Comparison of ENCODE assay signal across 9 cellular contexts in genomic region chr17:58960068-58960467, GRCh38.
A peak's percentile ranks its signal among the peaks of the same experiment; 100 is the strongest.
DNase-seq lines count a peak whose midpoint lies in the region; ATAC-seq and TF ChIP-seq lines count a peak whose summit lies in the region.
"Had no signal": no experiment of that assay in that cellular context is flagged by ENCODE, and none has a peak within 500 bp of the region (broad histone marks: within the 10 kb centered on the region; RNA-seq: fewer than 3 reads in every experiment).

No MANE protein-coding gene starts in this region.

- no peaks in the 10 kb centered on the region for H3K79me2 ChIP-seq in smooth muscle cell (ENCODE audit: low read depth)

- no peak overlapping the region for H3K4me3 Mint-ChIP-seq in activated T-helper 1 cell treated with anti-CD3 and anti-CD28 coated beads, Interleukin-12 subunit alpha, Interleukin-12 subunit beta, Interleukin-2, Interleukin-4 antibody, amounts not matched to agents 30 ng/mL and 10 ng/mL and 1 ng/mL, durations not matched to agents 14 hours and 24 hours and 36 hours

- H3K4me3 ChIP-seq in epithelial cell of proximal tubule (ENCODE audit: low read depth, low read length) = no peak overlapping the region
- no peak overlapping the region for H3K4me3 ChIP-seq in smooth muscle cell
- H3K4me3 ChIP-seq: BLaER1 treated with 17β-estradiol and CSF1 and Interleukin-3, amounts not matched to agents 10 nM and 100 nM had no signal

- no peaks in the 10 kb centered on the region for H3K36me3 ChIP-seq in smooth muscle cell (ENCODE audit: low read depth)
- H3K36me3 ChIP-seq: BLaER1 treated with 17β-estradiol and CSF1 and Interleukin-3, amounts not matched to agents 10 nM and 100 nM had no signal

- no peak overlapping the region for H2AFZ ChIP-seq in smooth muscle cell (ENCODE audit: low read depth)

- H4K20me1 ChIP-seq in smooth muscle cell (ENCODE audit: low read depth) = no peaks in the 10 kb centered on the region
- H4K20me1 ChIP-seq: BLaER1 treated with 17β-estradiol and CSF1 and Interleukin-3, amounts not matched to agents 10 nM and 100 nM had no signal

- no peaks in the 10 kb centered on the region for H3K9me3 ChIP-seq in smooth muscle cell (replicated peaks; ENCODE audit: low read depth)
- H3K9me3 ChIP-seq: BLaER1 treated with 17β-estradiol and CSF1 and Interleukin-3, amounts not matched to agents 10 nM and 100 nM had no signal

- H3K27me3 Mint-ChIP-seq in activated T-helper 1 cell treated with anti-CD3 and anti-CD28 coated beads, Interleukin-12 subunit alpha, Interleukin-12 subunit beta, Interleukin-2, Interleukin-4 antibody, amounts not matched to agents 30 ng/mL and 10 ng/mL and 1 ng/mL, durations not matched to agents 14 hours and 24 hours and 36 hours (ENCODE audit: insufficient read depth) = no peaks in the 10 kb centered on the region

- ATAC-seq in GM18861 (IDR thresholded peaks at IDR 0.05; ENCODE audit: unreplicated experiment) = no peak

- H3K27ac ChIP-seq in smooth muscle cell (ENCODE audit: low read depth) = peak overlapping the region; percentile 14
- H3K27ac ChIP-seq: BLaER1 treated with 17β-estradiol and CSF1 and Interleukin-3, amounts not matched to agents 10 nM and 100 nM had no signal

- H3F3A ChIP-seq in smooth muscle cell (ENCODE audit: low read depth) = no peaks in the 10 kb centered on the region

- H3K27me3 ChIP-seq in smooth muscle cell (ENCODE audit: low read depth) = no peaks in the 10 kb centered on the region
- H3K27me3 ChIP-seq: BLaER1 treated with 17β-estradiol and CSF1 and Interleukin-3, amounts not matched to agents 10 nM and 100 nM had no signal

- no peaks in the 10 kb centered on the region for H3K4me1 Mint-ChIP-seq in activated T-helper 1 cell treated with anti-CD3 and anti-CD28 coated beads, Interleukin-12 subunit alpha, Interleukin-12 subunit beta, Interleukin-2, Interleukin-4 antibody, amounts not matched to agents 30 ng/mL and 10 ng/mL and 1 ng/mL, durations not matched to agents 14 hours and 24 hours and 36 hours (ENCODE audit: low read depth)

- no peaks in the 10 kb centered on the region for H3K36me3 Mint-ChIP-seq in activated T-helper 1 cell treated with anti-CD3 and anti-CD28 coated beads, Interleukin-12 subunit alpha, Interleukin-12 subunit beta, Interleukin-2, Interleukin-4 antibody, amounts not matched to agents 30 ng/mL and 10 ng/mL and 1 ng/mL, durations not matched to agents 14 hours and 24 hours and 36 hours (ENCODE audit: low read depth)

- H3K27ac Mint-ChIP-seq in activated T-helper 1 cell treated with anti-CD3 and anti-CD28 coated beads, Interleukin-12 subunit alpha, Interleukin-12 subunit beta, Interleukin-2, Interleukin-4 antibody, amounts not matched to agents 30 ng/mL and 10 ng/mL and 1 ng/mL, durations not matched to agents 14 hours and 24 hours and 36 hours = no peak overlapping the region

- H3K9me3 Mint-ChIP-seq in activated T-helper 1 cell treated with anti-CD3 and anti-CD28 coated beads, Interleukin-12 subunit alpha, Interleukin-12 subunit beta, Interleukin-2, Interleukin-4 antibody, amounts not matched to agents 30 ng/mL and 10 ng/mL and 1 ng/mL, durations not matched to agents 14 hours and 24 hours and 36 hours = no peaks in the 10 kb centered on the region

- DNase-seq in NCI-H1436 (lab: John Stamatoyannopoulos, UW) (peak; percentile 44), NCI-H1436 treated with DMSO at 0.1 percent for 48 hours (lab: John Stamatoyannopoulos, UW) (no peak), NCI-H446 treated with DMSO at 0.1 percent for 48 hours (lab: John Stamatoyannopoulos, UW) (peak; percentile 47), epithelial cell of proximal tubule (ENCODE audit: low read depth) (peak; percentile 69), smooth muscle cell (lab: John Stamatoyannopoulos, UW; ENCODE audit: unreplicated experiment) (no peak), NCI-H1930 (lab: John Stamatoyannopoulos, UW) (no peak)
- DNase-seq in activated T-helper 1 cell treated with anti-CD3 and anti-CD28 coated beads, Interleukin-12 subunit alpha, Interleukin-12 subunit beta, Interleukin-2, Interleukin-4 antibody, amounts not matched to agents 30 ng/mL and 10 ng/mL and 1 ng/mL, durations not matched to agents 14 hours and 24 hours and 36 hours (ENCODE audit: low spot score) = no peak

- no peak overlapping the region for H3K4me2 ChIP-seq in smooth muscle cell
- H3K4me2 ChIP-seq: BLaER1 treated with 17β-estradiol and CSF1 and Interleukin-3, amounts not matched to agents 10 nM and 100 nM had no signal

- intact Hi-C loops in activated T-helper 1 cell treated with anti-CD3 and anti-CD28 coated beads, Interleukin-12 subunit alpha, Interleukin-12 subunit beta, Interleukin-2, Interleukin-4 antibody, amounts not matched to agents 30 ng/mL and 10 ng/mL and 1 ng/mL, durations not matched to agents 14 hours and 24 hours and 36 hours (cut with micrococcal nuclease) = loop anchor here (2.0 kb wide), 1 partner anchor 45 kb away; no protein-coding TSS in a partner anchor

- peak; percentile 64 for TF ChIP-seq CTCF in epithelial cell of proximal tubule (conservative IDR thresholded peaks at IDR 0.05; ENCODE audit: low read depth, low read length)
- no peak for TF ChIP-seq CTCF in smooth muscle cell (IDR thresholded peaks at IDR 0.05; ENCODE audit: borderline replicate concordance, insufficient read depth, poor library complexity, severe bottlenecking)

- H3K4me1 ChIP-seq in smooth muscle cell (ENCODE audit: low read depth) = peaks cover 7% of the 10 kb centered on the region
- H3K4me1 ChIP-seq: BLaER1 treated with 17β-estradiol and CSF1 and Interleukin-3, amounts not matched to agents 10 nM and 100 nM had no signal

- H3K9ac ChIP-seq in smooth muscle cell (ENCODE audit: low read depth) = no peak overlapping the region
- H3K9ac ChIP-seq: BLaER1 treated with 17β-estradiol and CSF1 and Interleukin-3, amounts not matched to agents 10 nM and 100 nM had no signal

Comparison
In these comparisons a context has a peak if more than half of its experiments do, and no peak if none do; other contexts are left out.
1. DNase-seq: peak in NCI-H1436 (single experiment), NCI-H446 treated with DMSO at 0.1 percent for 48 hours (single experiment) and epithelial cell of proximal tubule (single experiment); none in NCI-H1436 treated with DMSO at 0.1 percent for 48 hours (single experiment), smooth muscle cell (single experiment), activated T-helper 1 cell treated with anti-CD3 and anti-CD28 coated beads, Interleukin-12 subunit alpha, Interleukin-12 subunit beta, Interleukin-2, Interleukin-4 antibody, amounts not matched to agents 30 ng/mL and 10 ng/mL and 1 ng/mL, durations not matched to agents 14 hours and 24 hours and 36 hours (single experiment) and NCI-H1930 (0 of 2).